1 cellular context compared by ENCODE assay signal in genomic region chr3:44065311-44065710, GRCh38.
TF ChIP-seq lines count a peak whose summit lies in the region.

No MANE protein-coding gene starts in this region.

TF ChIP-seq in liver, 16 proteins besides CTCF, POLR2A, EP300 and RAD21 (continued from another document):
- TF ChIP-seq, protein P1, sequence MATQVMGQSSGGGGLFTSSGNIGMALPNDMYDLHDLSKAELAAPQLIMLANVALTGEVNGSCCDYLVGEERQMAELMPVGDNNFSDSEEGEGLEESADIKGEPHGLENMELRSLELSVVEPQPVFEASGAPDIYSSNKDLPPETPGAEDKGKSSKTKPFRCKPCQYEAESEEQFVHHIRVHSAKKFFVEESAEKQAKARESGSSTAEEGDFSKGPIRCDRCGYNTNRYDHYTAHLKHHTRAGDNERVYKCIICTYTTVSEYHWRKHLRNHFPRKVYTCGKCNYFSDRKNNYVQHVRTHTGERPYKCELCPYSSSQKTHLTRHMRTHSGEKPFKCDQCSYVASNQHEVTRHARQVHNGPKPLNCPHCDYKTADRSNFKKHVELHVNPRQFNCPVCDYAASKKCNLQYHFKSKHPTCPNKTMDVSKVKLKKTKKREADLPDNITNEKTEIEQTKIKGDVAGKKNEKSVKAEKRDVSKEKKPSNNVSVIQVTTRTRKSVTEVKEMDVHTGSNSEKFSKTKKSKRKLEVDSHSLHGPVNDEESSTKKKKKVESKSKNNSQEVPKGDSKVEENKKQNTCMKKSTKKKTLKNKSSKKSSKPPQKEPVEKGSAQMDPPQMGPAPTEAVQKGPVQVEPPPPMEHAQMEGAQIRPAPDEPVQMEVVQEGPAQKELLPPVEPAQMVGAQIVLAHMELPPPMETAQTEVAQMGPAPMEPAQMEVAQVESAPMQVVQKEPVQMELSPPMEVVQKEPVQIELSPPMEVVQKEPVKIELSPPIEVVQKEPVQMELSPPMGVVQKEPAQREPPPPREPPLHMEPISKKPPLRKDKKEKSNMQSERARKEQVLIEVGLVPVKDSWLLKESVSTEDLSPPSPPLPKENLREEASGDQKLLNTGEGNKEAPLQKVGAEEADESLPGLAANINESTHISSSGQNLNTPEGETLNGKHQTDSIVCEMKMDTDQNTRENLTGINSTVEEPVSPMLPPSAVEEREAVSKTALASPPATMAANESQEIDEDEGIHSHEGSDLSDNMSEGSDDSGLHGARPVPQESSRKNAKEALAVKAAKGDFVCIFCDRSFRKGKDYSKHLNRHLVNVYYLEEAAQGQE (IDR thresholded peaks at IDR 0.05) = no peak
- TF ChIP-seq GABPA (IDR thresholded peaks at IDR 0.05 in 1 of 2, conservative IDR thresholded peaks at IDR 0.05 in 1 of 2) (no peak), ATF3 (IDR thresholded peaks at IDR 0.05) (no peak), RXRA (IDR thresholded peaks at IDR 0.05) (peak in 1 of 2 donors; percentile 7)
- TF ChIP-seq, protein P2, sequence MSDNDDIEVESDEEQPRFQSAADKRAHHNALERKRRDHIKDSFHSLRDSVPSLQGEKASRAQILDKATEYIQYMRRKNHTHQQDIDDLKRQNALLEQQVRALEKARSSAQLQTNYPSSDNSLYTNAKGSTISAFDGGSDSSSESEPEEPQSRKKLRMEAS (IDR thresholded peaks at IDR 0.05) = no peak
